24 cellular contexts compared by ENCODE assay signal in the genomic region with DNA sequence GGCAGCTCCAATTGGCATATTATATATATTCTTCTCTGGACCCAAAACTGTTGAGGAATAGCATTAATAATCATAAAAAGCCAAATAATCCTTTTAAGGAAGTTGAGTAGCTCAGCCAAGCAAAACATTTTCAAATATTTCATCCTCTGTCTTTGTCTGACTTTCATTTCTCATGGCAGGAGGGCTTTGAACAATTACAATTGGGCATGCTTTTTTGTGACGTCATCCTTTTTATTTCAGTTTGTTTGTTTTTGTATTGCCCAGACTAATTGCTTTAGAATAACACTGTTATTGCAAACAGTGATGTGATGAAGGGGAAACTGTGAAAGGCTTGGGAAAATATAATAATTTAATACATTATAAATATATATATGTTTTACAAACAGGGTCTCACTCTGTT.
A peak's percentile ranks its signal among the peaks of the same experiment; 100 is the strongest.
DNase-seq lines count a peak whose midpoint lies in the region; ATAC-seq, FAIRE-seq and TF ChIP-seq lines count a peak whose summit lies in the region.
"Had no signal": no experiment of that assay in that cellular context is flagged by ENCODE, and none has a peak within 500 bp of the region (broad histone marks: within the 10 kb centered on the region; RNA-seq: fewer than 3 reads in every experiment).

No MANE protein-coding gene starts in this region.

- DNase-seq in HepG2 (ENCODE audit: low spot score) (no peak), right lobe of liver (no peak), NCI-H146 treated with DMSO at 0.1 percent for 48 hours (lab: John Stamatoyannopoulos, UW; ENCODE audit: unreplicated experiment) (peak; percentile 30), GM12878 (ENCODE audit: low read depth, low spot score) (no peak), NCI-H345 (lab: John Stamatoyannopoulos, UW) (no peak), type B pancreatic cell (ENCODE audit: extremely low spot score, unreplicated experiment) (no peak)
- DNase-seq: CD8-positive, alpha-beta T cell; DMS 273 treated with DMSO at 0.1 percent for 48 hours; DMS53; DND-41; HCEC 1CT; HFFc6; KG1 had no signal

- TF ChIP-seq CTCF in HepG2 (CRISPR knock-in tag; IDR thresholded peaks at IDR 0.05): no peak
- no peak for TF ChIP-seq CTCF in right lobe of liver (IDR thresholded peaks at IDR 0.05)
- TF ChIP-seq CTCF in GM12878 (IDR thresholded peaks at IDR 0.05 in 2 of 3, conservative IDR thresholded peaks at IDR 0.05 in 1 of 3; ENCODE audit: control insufficient read depth in 2 of 3, extremely low read depth in 1 of 3, insufficient read depth in 1 of 3, low read depth in 3 of 3, low read length in 3 of 3): no peak
- no peak for TF ChIP-seq CTCF in type B pancreatic cell (conservative IDR thresholded peaks at IDR 0.05)

- H3K79me2 ChIP-seq in HepG2 (ENCODE audit: insufficient read depth, low read length) (no peaks in the 10 kb centered on the region), GM12878 (ENCODE audit: control insufficient read depth, insufficient read depth, low read length) (no peaks in the 10 kb centered on the region)

- SMC1A ChIA-PET in GM12878 (lab: Charles Lee; ENCODE audit: uncharacterized antibody, unreplicated experiment): interaction anchor here (0.9 kb wide), 1 partner anchor 41 kb away, joined by 5 read pairs; no protein-coding TSS in a partner anchor

- H3K36me3 ChIP-seq in HepG2 (replicated peaks in 1 of 2; ENCODE audit: control insufficient read depth in 1 of 2, insufficient read depth in 2 of 2, low read length in 2 of 2) (no peaks in the 10 kb centered on the region), right lobe of liver (no peaks in the 10 kb centered on the region), GM12878 (ENCODE audit: control insufficient read depth in 2 of 2, insufficient read depth in 2 of 2, low read length in 1 of 2) (no peaks in the 10 kb centered on the region)
- H3K36me3 ChIP-seq: BLaER1 treated with 17β-estradiol and CSF1 and Interleukin-3, amounts not matched to agents 10 nM and 100 nM had no signal

- POLR2A ChIA-PET in HepG2 (lab: Yijun Ruan, JAX): no interaction called here
- POLR2A ChIA-PET in GM12878 (lab: Charles Lee): no interaction called here

- no peaks in the 10 kb centered on the region for H3K9me3 ChIP-seq in HepG2 (ENCODE audit: low read length)
- H3K9me3 ChIP-seq in right lobe of liver: no peaks in the 10 kb centered on the region
- no peaks in the 10 kb centered on the region for H3K9me3 ChIP-seq in GM12878 (replicated peaks; ENCODE audit: control insufficient read depth, insufficient read depth, low read length)

- no peak overlapping the region for H3K27ac ChIP-seq in HepG2 (ENCODE audit: extremely low read length, insufficient read depth, low read length)
- no peak overlapping the region for H3K27ac ChIP-seq in right lobe of liver
- H3K27ac ChIP-seq in GM12878 (ENCODE audit: control insufficient read depth, insufficient read depth): no peak overlapping the region
- H3K27ac ChIP-seq: BLaER1 treated with 17β-estradiol and CSF1 and Interleukin-3, amounts not matched to agents 10 nM and 100 nM had no signal

- H3K9me3 Mint-ChIP-seq in type B pancreatic cell: no peaks in the 10 kb centered on the region

- BruUV-seq in HepG2 (replicated peaks; lab: Mats Ljungman, UMichigan) (no TSS peak), GM12878 (replicated peaks; lab: Mats Ljungman, UMichigan) (no TSS peak)

- H3K4me2 ChIP-seq in HepG2 (ENCODE audit: low read depth, low read length): no peak overlapping the region
- no peak overlapping the region for H3K4me2 ChIP-seq in GM12878 (ENCODE audit: control insufficient read depth, insufficient read depth)
- H3K4me2 ChIP-seq: BLaER1 treated with 17β-estradiol and CSF1 and Interleukin-3, amounts not matched to agents 10 nM and 100 nM; GM23338 had no signal

- H3K27me3 Mint-ChIP-seq in type B pancreatic cell: peaks cover 3% of the 10 kb centered on the region

- TF ChIP-seq EP300 in HepG2 (IDR thresholded peaks at IDR 0.05; ENCODE audit: low read depth in 2 of 2, low read length in 2 of 2) (no peak), HepG2 (CRISPR knock-in tag; IDR thresholded peaks at IDR 0.05; ENCODE audit: borderline replicate concordance) (no peak), GM12878 (IDR thresholded peaks at IDR 0.05; ENCODE audit: borderline replicate concordance in 1 of 2, control insufficient read depth in 1 of 2, low read depth in 2 of 2, low read length in 2 of 2) (no peak)

- no peaks in the 10 kb centered on the region for H3K4me1 ChIP-seq in HepG2 (ENCODE audit: insufficient read depth, low read length)
- H3K4me1 ChIP-seq in right lobe of liver: no peaks in the 10 kb centered on the region
- H3K4me1 ChIP-seq in GM12878 (ENCODE audit: control insufficient read depth, insufficient read depth, low read length): no peaks in the 10 kb centered on the region
- H3K4me1 ChIP-seq: BLaER1 treated with 17β-estradiol and CSF1 and Interleukin-3, amounts not matched to agents 10 nM and 100 nM had no signal

- in situ Hi-C loops in HepG2 (cut with HindIII; ENCODE audit: extremely low pct_ligation_motif_present, low pct_unique_long_range_greater_than_20kb): no loop called here
- in situ Hi-C loops in GM12878 (cut with MboI): no loop called here

- H3K27me3 ChIP-seq in HepG2 (ENCODE audit: control insufficient read depth in 1 of 2, insufficient read depth in 2 of 2, low read length in 2 of 2) (no peaks in the 10 kb centered on the region; a peak in 1 of 5 replicates), right lobe of liver (no peaks in the 10 kb centered on the region), GM12878 (replicated peaks in 1 of 2; ENCODE audit: control insufficient read depth in 2 of 2, insufficient read depth in 2 of 2, low read length in 1 of 2) (peaks cover 0 to 1% of the 10 kb centered on the region in 2 experiments; a peak in 2 of 4 replicates)
- H3K27me3 ChIP-seq: BLaER1 treated with 17β-estradiol and CSF1 and Interleukin-3, amounts not matched to agents 10 nM and 100 nM had no signal

- H3K4me3 ChIP-seq in HepG2 (replicated peaks in 1 of 3; ENCODE audit: insufficient read depth in 1 of 3, low read depth in 2 of 3, low read length in 3 of 3): no peak overlapping the region
- H3K4me3 ChIP-seq in right lobe of liver: no peak overlapping the region
- no peak overlapping the region for H3K4me3 ChIP-seq in GM12878
- H3K4me3 ChIP-seq: BLaER1 treated with 17β-estradiol and CSF1 and Interleukin-3, amounts not matched to agents 10 nM and 100 nM; GM23338 had no signal

- H4K20me1 ChIP-seq in HepG2 (ENCODE audit: insufficient read depth, low read length): no peaks in the 10 kb centered on the region
- no peaks in the 10 kb centered on the region for H4K20me1 ChIP-seq in GM12878 (ENCODE audit: control insufficient read depth, insufficient read depth)
- H4K20me1 ChIP-seq: BLaER1 treated with 17β-estradiol and CSF1 and Interleukin-3, amounts not matched to agents 10 nM and 100 nM had no signal

- TF ChIP-seq RAD21 in HepG2 (CRISPR knock-in tag; IDR thresholded peaks at IDR 0.05) (no peak), GM12878 (IDR thresholded peaks at IDR 0.05; ENCODE audit: insufficient read depth, low read depth, low read length) (no peak)

- ATAC-seq in HepG2: no peak
- no peak for ATAC-seq in right lobe of liver
- no peak for ATAC-seq in GM12878
- ATAC-seq in HG02885 (IDR thresholded peaks at IDR 0.05; ENCODE audit: poor library complexity, unreplicated experiment): no peak
- ATAC-seq: CD8-positive, alpha-beta T cell; GM23338 had no signal

- H3K4me1 Mint-ChIP-seq in type B pancreatic cell (ENCODE audit: unreplicated experiment): peaks cover 13% of the 10 kb centered on the region
- H3K4me1 Mint-ChIP-seq: B cell had no signal

- H3K36me3 Mint-ChIP-seq in type B pancreatic cell: no peaks in the 10 kb centered on the region
- H3K36me3 Mint-ChIP-seq: CD8-positive, alpha-beta T cell; IgD-negative memory B cell had no signal

- RAD21 ChIA-PET in GM12878 (lab: Charles Lee; ENCODE audit: unreplicated experiment): no interaction called here

- H3K27ac Mint-ChIP-seq in type B pancreatic cell: no peak overlapping the region
- H3K27ac Mint-ChIP-seq: B cell; CD8-positive, alpha-beta T cell; GM23338; HFFc6; IgD-negative memory B cell had no signal

- H2AFZ ChIP-seq in HepG2 (ENCODE audit: low read length) (no peak overlapping the region), GM12878 (ENCODE audit: control insufficient read depth, low read depth, low read length) (no peak overlapping the region)
- H2AFZ ChIP-seq: GM23338 had no signal

- FAIRE-seq in HepG2 (lab: Jason Lieb, UNC) (no peak), GM12878 (lab: Jason Lieb, UNC) (no peak)
- FAIRE-seq: G401.6, GM12892, GM18507, GM19239, H54, HTR-8/SVneo had no signal

- H3K4me3 Mint-ChIP-seq in type B pancreatic cell: no peak overlapping the region
- H3K4me3 Mint-ChIP-seq: B cell; CD8-positive, alpha-beta T cell; GM23338; HFFc6; IgD-negative memory B cell had no signal

- TF ChIP-seq POLR2A in HepG2 (IDR thresholded peaks at IDR 0.05; ENCODE audit: insufficient read depth in 1 of 2, low read depth in 2 of 2, low read length in 2 of 2): no peak
- no peak for TF ChIP-seq POLR2A in right lobe of liver (IDR thresholded peaks at IDR 0.05)
- TF ChIP-seq POLR2A in GM12878 (IDR thresholded peaks at IDR 0.05; ENCODE audit: low read depth, low read length): no peak

- 0% methylated on average over 1 of the region's 1 CpG for WGBS in HepG2 (ENCODE audit: low lambda C conversion rate)
- WGBS in right lobe of liver (ENCODE audit: insufficient coverage, low coverage, low lambda C conversion rate, missing lambda C conversion rate): 33% methylated on average over 1 of the region's 1 CpG
- WGBS in GM12878 (ENCODE audit: insufficient coverage, insufficient replicate concordance, low lambda C conversion rate, missing lambda C conversion rate): 54% methylated on average over 1 of the region's 1 CpG

- H3K9ac ChIP-seq in HepG2 (ENCODE audit: insufficient read depth, low read depth, low read length) (no peak overlapping the region), GM12878 (ENCODE audit: control insufficient read depth, insufficient read depth, low read length) (no peak overlapping the region)
- H3K9ac ChIP-seq: BLaER1 treated with 17β-estradiol and CSF1 and Interleukin-3, amounts not matched to agents 10 nM and 100 nM had no signal

- intact Hi-C loops in HepG2 (cut with micrococcal nuclease; ENCODE audit: unreplicated experiment): no loop called here
- intact Hi-C loops in right lobe of liver (cut with DNase I): no loop called here
- intact Hi-C loops in GM12878 (cut with micrococcal nuclease; ENCODE audit: unreplicated experiment): no loop called here

- CTCF ChIA-PET in HepG2 (lab: Yijun Ruan, JAX; ENCODE audit: low intra/inter-chr PET ratio, low total read pairs): no interaction called here
- CTCF ChIA-PET in GM12878 (lab: Yijun Ruan, JAX): no interaction called here

TF ChIP-seq in HepG2, 621 proteins besides CTCF, POLR2A, EP300 and RAD21 (continues in another document):
- TF ChIP-seq CREB1 (IDR thresholded peaks at IDR 0.05) (peak; percentile 97), CREB1 (CRISPR knock-in tag; IDR thresholded peaks at IDR 0.05) (no peak)

TF ChIP-seq in GM12878, 131 proteins besides CTCF, POLR2A, EP300 and RAD21:
- TF ChIP-seq PAX5 (IDR thresholded peaks at IDR 0.05; ENCODE audit: borderline replicate concordance, low read depth, low read length) (no peak), ATF7 (IDR thresholded peaks at IDR 0.05; ENCODE audit: low read depth) (peak; percentile 61)
